ENCODE assay signal across 14 cellular contexts in the genomic region with DNA sequence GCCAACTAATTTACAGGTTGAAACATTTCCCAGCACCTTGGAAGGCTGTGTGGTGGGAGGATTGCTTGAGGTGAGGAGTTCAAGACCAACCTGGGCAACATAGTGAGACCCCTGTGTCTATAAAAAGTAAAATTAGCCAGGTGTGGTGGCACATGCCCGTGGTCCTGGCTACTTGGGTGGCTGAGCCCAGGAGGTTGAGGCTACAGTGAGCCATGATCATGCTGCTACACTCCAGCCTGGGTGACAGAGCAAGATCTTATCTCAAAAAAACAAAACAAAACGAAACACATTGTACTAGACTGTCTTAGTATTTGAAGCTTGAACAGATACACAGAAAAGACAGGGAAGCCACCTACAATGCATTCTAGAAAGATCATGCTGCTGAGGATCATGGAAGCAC. TPM values are rescaled to one million over a fixed set of nuclear protein-coding genes. Genes with fewer than 3 reads are reported as not detected.
DNase-seq lines count a peak whose midpoint lies in the region; ATAC-seq and TF ChIP-seq lines count a peak whose summit lies in the region.
"Had no signal": no experiment of that assay in that cellular context is flagged by ENCODE, and none has a peak within 500 bp of the region (broad histone marks: within the 10 kb centered on the region; RNA-seq: fewer than 3 reads in every experiment).

No MANE protein-coding gene starts in this region.

- H3K27ac Mint-ChIP-seq in T-helper 2 cell treated with Interferon-gamma antibody and Interleukin-4, amounts not matched to agents 5 μg/mL and 100 μg/mL, for 36 hours = peak overlapping the region; percentile 73
- H3K27ac Mint-ChIP-seq in natural killer cell treated with Interleukin-12 subunit alpha and Interleukin-12 subunit beta and Interleukin-15 and Interleukin-18, amount 100 ng/mL, for 72 hours = peak overlapping the region; percentile 37 to 99

- H3K9me2 ChIP-seq in SK-N-SH = no peaks in the 10 kb centered on the region

- peaks cover 3% of the 10 kb centered on the region for H3K9me3 Mint-ChIP-seq in T-helper 2 cell treated with Interferon-gamma antibody and Interleukin-4, amounts not matched to agents 5 μg/mL and 100 μg/mL, for 36 hours
- H3K9me3 Mint-ChIP-seq in natural killer cell treated with Interleukin-12 subunit alpha and Interleukin-12 subunit beta and Interleukin-15 and Interleukin-18, amount 100 ng/mL, for 72 hours = no peaks in the 10 kb centered on the region

- no peak for DNase-seq in SK-N-SH
- peak; percentile 3 for DNase-seq in ELR (ENCODE audit: low read depth)
- peak; percentile 29 for DNase-seq in T-helper 2 cell treated with Interferon-gamma antibody and Interleukin-4, amounts not matched to agents 5 μg/mL and 100 μg/mL, for 36 hours (ENCODE audit: low spot score)
- no peak for DNase-seq in natural killer cell treated with Interleukin-12 subunit alpha and Interleukin-12 subunit beta and Interleukin-15 and Interleukin-18, amount 100 ng/mL, for 72 hours (ENCODE audit: low spot score)
- no peak for DNase-seq in HK-2 (ENCODE audit: unreplicated experiment)
- no peak for DNase-seq in left cardiac atrium
- no peak for DNase-seq in dermis blood vessel endothelial cell
- DNase-seq: 8988T, NCI-H1105 treated with DMSO at 0.1 percent for 48 hours, NCI-H446, occipital lobe had no signal

- H3K4me2 ChIP-seq in SK-N-SH = peak overlapping the region; percentile 95; the same call in 1 of the 2 replicates

- no peaks in the 10 kb centered on the region for H3K36me3 ChIP-seq in SK-N-SH (replicated peaks in 1 of 2; ENCODE audit: control insufficient read depth in 1 of 2, insufficient read depth in 2 of 2, low read length in 1 of 2)

- H3K27me3 Mint-ChIP-seq in T-helper 2 cell treated with Interferon-gamma antibody and Interleukin-4, amounts not matched to agents 5 μg/mL and 100 μg/mL, for 36 hours (ENCODE audit: low read depth) = no peaks in the 10 kb centered on the region
- no peaks in the 10 kb centered on the region for H3K27me3 Mint-ChIP-seq in natural killer cell treated with Interleukin-12 subunit alpha and Interleukin-12 subunit beta and Interleukin-15 and Interleukin-18, amount 100 ng/mL, for 72 hours

- H3K27me3 ChIP-seq in SK-N-SH (ENCODE audit: insufficient read depth) = no peaks in the 10 kb centered on the region

- no peak overlapping the region for H3K9ac ChIP-seq in SK-N-SH

- CTCF ChIA-PET in SK-N-SH (lab: Yijun Ruan, JAX) = interaction anchor here (1.3 to 1.4 kb wide), 2 partner anchors 16 to 443 kb away, joined by 3 to 5 read pairs; no protein-coding TSS in a partner anchor

- 56% methylated on average over 2 of the region's 2 CpGs for WGBS in SK-N-SH (ENCODE audit: low lambda C conversion rate)

- no peak for TF ChIP-seq RAD21 in SK-N-SH (IDR thresholded peaks at IDR 0.05; ENCODE audit: low read length)

- no peak for TF ChIP-seq CTCF in SK-N-SH (IDR thresholded peaks at IDR 0.05)

- peaks cover 31% of the 10 kb centered on the region for H3K79me2 ChIP-seq in SK-N-SH (ENCODE audit: insufficient read depth)

- H3K9me3 ChIP-seq in SK-N-SH = no peaks in the 10 kb centered on the region

- H4K20me1 ChIP-seq in SK-N-SH (ENCODE audit: insufficient read depth) = no peaks in the 10 kb centered on the region

- intact Hi-C loops in left cardiac atrium (cut with DNase I) = no loop called here

- peaks cover 10% of the 10 kb centered on the region for H3K36me3 Mint-ChIP-seq in T-helper 2 cell treated with Interferon-gamma antibody and Interleukin-4, amounts not matched to agents 5 μg/mL and 100 μg/mL, for 36 hours (ENCODE audit: low read depth)
- H3K36me3 Mint-ChIP-seq in natural killer cell treated with Interleukin-12 subunit alpha and Interleukin-12 subunit beta and Interleukin-15 and Interleukin-18, amount 100 ng/mL, for 72 hours = no peaks in the 10 kb centered on the region

- no peak overlapping the region for H3K27ac ChIP-seq in SK-N-SH (ENCODE audit: low read depth in 2 of 2, low read length in 1 of 2)

- H3K4me3 Mint-ChIP-seq in T-helper 2 cell treated with Interferon-gamma antibody and Interleukin-4, amounts not matched to agents 5 μg/mL and 100 μg/mL, for 36 hours = peak overlapping the region; percentile 99
- peak overlapping the region; percentile 99 for H3K4me3 Mint-ChIP-seq in natural killer cell treated with Interleukin-12 subunit alpha and Interleukin-12 subunit beta and Interleukin-15 and Interleukin-18, amount 100 ng/mL, for 72 hours

- H2AFZ ChIP-seq in SK-N-SH (ENCODE audit: low read depth) = no peak overlapping the region

- H3K4me1 ChIP-seq in SK-N-SH (ENCODE audit: control insufficient read depth in 1 of 2, insufficient read depth in 2 of 2, low read depth in 1 of 2, low read length in 1 of 2) = peaks cover 3% of the 10 kb centered on the region in 2 experiments; a peak in 2 of 4 replicates

- no peak overlapping the region for H3K4me3 ChIP-seq in SK-N-SH (ENCODE audit: low read depth in 2 of 2, low read length in 1 of 2)
- H3K4me3 ChIP-seq: lung had no signal

- peaks cover 41% of the 10 kb centered on the region for H3K4me1 Mint-ChIP-seq in T-helper 2 cell treated with Interferon-gamma antibody and Interleukin-4, amounts not matched to agents 5 μg/mL and 100 μg/mL, for 36 hours (ENCODE audit: low read depth)
- peaks cover 43 to 48% of the 10 kb centered on the region in 2 donors for H3K4me1 Mint-ChIP-seq in natural killer cell treated with Interleukin-12 subunit alpha and Interleukin-12 subunit beta and Interleukin-15 and Interleukin-18, amount 100 ng/mL, for 72 hours (ENCODE audit: low read depth in 2 of 2)

- H3F3A ChIP-seq in SK-N-SH (replicated peaks; ENCODE audit: insufficient read depth) = peaks cover 8% of the 10 kb centered on the region

- no peak for TF ChIP-seq EP300 in SK-N-SH (IDR thresholded peaks at IDR 0.05; ENCODE audit: borderline replicate concordance in 1 of 2, low read depth in 1 of 2, low read length in 1 of 2)

- no peak for ATAC-seq in SK-N-SH treated with all-trans-retinoic acid at 6 μM for 48 hours
- ATAC-seq in natural killer cell treated with Interleukin-12 subunit alpha and Interleukin-12 subunit beta and Interleukin-15 and Interleukin-18, amount 100 ng/mL, for 72 hours = no peak
- no peak for ATAC-seq in left cardiac atrium
- ATAC-seq: esophagus mucosa had no signal

- POLR2A ChIA-PET in SK-N-SH (lab: Yijun Ruan, JAX) = interaction anchor here (0.8 kb wide), 1 partner anchor 204 kb away, joined by 3 read pairs; no protein-coding TSS in a partner anchor

TF ChIP-seq in SK-N-SH, 30 proteins besides CTCF, POLR2A, EP300 and RAD21 (continues in another document):
- TF ChIP-seq FOXJ3 (CRISPR knock-in tag; IDR thresholded peaks at IDR 0.05) (no peak), SIN3A (IDR thresholded peaks at IDR 0.05; ENCODE audit: borderline replicate concordance, low read depth, low read length) (no peak)

TF ChIP-seq in SK-N-SH treated with all-trans-retinoic acid at 6 μM for 48 hours, 23 proteins besides CTCF, POLR2A, EP300 and RAD21 (continues in another document):
- TF ChIP-seq BACH2 (CRISPR knock-in tag; IDR thresholded peaks at IDR 0.05; ENCODE audit: borderline replicate concordance) (no peak), GLIS3 (CRISPR knock-in tag; IDR thresholded peaks at IDR 0.05) (no peak), ARNTL (CRISPR knock-in tag; IDR thresholded peaks at IDR 0.05; ENCODE audit: borderline replicate concordance, low read depth) (no peak), PPARA (CRISPR knock-in tag; IDR thresholded peaks at IDR 0.05; ENCODE audit: borderline replicate concordance) (no peak), SNAI2 (CRISPR knock-in tag; IDR thresholded peaks at IDR 0.05) (no peak), ZFP30 (CRISPR knock-in tag; IDR thresholded peaks at IDR 0.05) (no peak), ISL1 (CRISPR knock-in tag; IDR thresholded peaks at IDR 0.05) (no peak), TOX (CRISPR knock-in tag; IDR thresholded peaks at IDR 0.05; ENCODE audit: borderline replicate concordance) (no peak), ZNF565 (CRISPR knock-in tag; conservative IDR thresholded peaks at IDR 0.05; ENCODE audit: low read depth) (no peak), TCF4 (CRISPR knock-in tag; IDR thresholded peaks at IDR 0.05; ENCODE audit: borderline replicate concordance) (no peak), OSR1 (CRISPR knock-in tag; IDR thresholded peaks at IDR 0.05) (no peak), ZFP3 (CRISPR knock-in tag; IDR thresholded peaks at IDR 0.05) (no peak)
- TF ChIP-seq, protein P1, sequence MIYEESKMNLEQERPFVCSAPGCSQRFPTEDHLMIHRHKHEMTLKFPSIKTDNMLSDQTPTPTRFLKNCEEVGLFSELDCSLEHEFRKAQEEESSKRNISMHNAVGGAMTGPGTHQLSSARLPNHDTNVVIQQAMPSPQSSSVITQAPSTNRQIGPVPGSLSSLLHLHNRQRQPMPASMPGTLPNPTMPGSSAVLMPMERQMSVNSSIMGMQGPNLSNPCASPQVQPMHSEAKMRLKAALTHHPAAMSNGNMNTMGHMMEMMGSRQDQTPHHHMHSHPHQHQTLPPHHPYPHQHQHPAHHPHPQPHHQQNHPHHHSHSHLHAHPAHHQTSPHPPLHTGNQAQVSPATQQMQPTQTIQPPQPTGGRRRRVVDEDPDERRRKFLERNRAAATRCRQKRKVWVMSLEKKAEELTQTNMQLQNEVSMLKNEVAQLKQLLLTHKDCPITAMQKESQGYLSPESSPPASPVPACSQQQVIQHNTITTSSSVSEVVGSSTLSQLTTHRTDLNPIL (CRISPR knock-in tag; IDR thresholded peaks at IDR 0.05; ENCODE audit: low read depth) = no peak

RNA-seq across cellular contexts. Expression of a gene that starts 2.8 kb away (rescaled TPM):
- polyA plus RNA-seq in SK-N-SH (2012; rRNA removed) = 14.4 and 22.9 TPM in 2 replicates
- polyA plus RNA-seq in SK-N-SH (2012; cell fraction: cytosol; rRNA removed) = 26.0 and 26.7 TPM in 2 replicates
- 7.3 and 13.8 TPM in 2 replicates for polyA plus RNA-seq in SK-N-SH (2012; cell fraction: nucleus; rRNA removed)
- total RNA-seq in natural killer cell treated with Interleukin-12 subunit alpha and Interleukin-12 subunit beta and Interleukin-15 and Interleukin-18, amount 100 ng/mL, for 72 hours = 10 to 100 TPM; 15.6 to 19.6 TPM
- total RNA-seq in left cardiac atrium = 100 to 1,000 TPM in 1 of 2 donors, 10 to 100 TPM in 1; 99.3 to 107 TPM
- total RNA-seq in dermis blood vessel endothelial cell = 23.5 and 31.8 TPM in 2 replicates

RNA-seq across cellular contexts. Expression of a gene that starts 43.7 kb away (rescaled TPM):
- 6.1 and 7.5 TPM in 2 replicates for polyA plus RNA-seq in SK-N-SH (2012; rRNA removed)
- 8.5 and 8.7 TPM in 2 replicates for polyA plus RNA-seq in SK-N-SH (2012; cell fraction: cytosol; rRNA removed)
- 11.6 and 33.9 TPM in 2 replicates for polyA plus RNA-seq in SK-N-SH (2012; cell fraction: nucleus; rRNA removed)
- 100 to 1,000 TPM; 123 to 143 TPM for total RNA-seq in natural killer cell treated with Interleukin-12 subunit alpha and Interleukin-12 subunit beta and Interleukin-15 and Interleukin-18, amount 100 ng/mL, for 72 hours
- total RNA-seq in left cardiac atrium = 10 to 100 TPM; 20.3 to 25.4 TPM
- 40.2 and 70.1 TPM in 2 replicates for total RNA-seq in dermis blood vessel endothelial cell

Comparison
In these comparisons a context has a peak if more than half of its experiments do, and no peak if none do; other contexts are left out.
1. DNase-seq: peak in ELR (single experiment) and T-helper 2 cell treated with Interferon-gamma antibody and Interleukin-4, amounts not matched to agents 5 μg/mL and 100 μg/mL, for 36 hours (single experiment); none in SK-N-SH (single experiment), natural killer cell treated with Interleukin-12 subunit alpha and Interleukin-12 subunit beta and Interleukin-15 and Interleukin-18, amount 100 ng/mL, for 72 hours (single experiment), HK-2 (single experiment), left cardiac atrium (single experiment) and dermis blood vessel endothelial cell (single experiment).